Comparison of ENCODE assay signal across 13 cellular contexts in the genomic region with DNA sequence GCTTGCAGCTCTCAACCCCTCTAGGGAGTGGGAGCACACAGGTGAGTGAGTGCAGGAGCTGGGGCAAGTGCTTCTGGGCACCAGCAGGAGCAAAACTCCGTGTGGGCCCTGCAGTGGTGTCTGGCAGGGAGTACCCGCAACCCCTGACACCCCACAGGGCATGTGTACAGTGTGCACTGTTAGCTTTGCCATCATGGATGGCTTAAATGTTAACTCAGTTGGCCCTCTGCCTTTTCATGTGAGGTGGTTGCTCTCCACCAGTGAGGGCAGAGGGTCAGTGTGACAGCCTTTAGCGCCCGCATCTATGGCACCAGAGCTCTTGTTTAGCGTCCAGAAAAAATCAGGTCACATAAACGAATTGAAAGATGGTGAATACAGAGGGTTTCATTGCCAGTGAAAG.
DNase-seq lines count a peak whose midpoint lies in the region; TF ChIP-seq lines count a peak whose summit lies in the region.
"Had no signal": no experiment of that assay in that cellular context is flagged by ENCODE, and none has a peak within 500 bp of the region (broad histone marks: within the 10 kb centered on the region; RNA-seq: fewer than 3 reads in every experiment).

No MANE protein-coding gene starts in this region.

- no peaks in the 10 kb centered on the region for H3F3A ChIP-seq in OCI-LY1 (ENCODE audit: insufficient read depth, low read length)

- H3K36me3 ChIP-seq in Karpas-422 (ENCODE audit: insufficient read depth, low read length) (peaks cover 21% of the 10 kb centered on the region), OCI-LY1 (ENCODE audit: insufficient read depth, low read length) (no peaks in the 10 kb centered on the region), esophagus muscularis mucosa (peaks cover 0 to 45% (median 26%) of the 10 kb centered on the region in 4 donors)

- H3K9me3 Mint-ChIP-seq in immature natural killer cell = peaks cover 0 to 4% (median 0%) of the 10 kb centered on the region in 6 donors

- peak overlapping the region; percentile 57 for H3K9ac ChIP-seq in Karpas-422 (ENCODE audit: low read length)
- H3K9ac ChIP-seq in OCI-LY1 (ENCODE audit: low read length) = no peak overlapping the region

- no peak for TF ChIP-seq EP300 in esophagus muscularis mucosa (IDR thresholded peaks at IDR 0.05)

- H3K9me3 ChIP-seq in Karpas-422 (ENCODE audit: low read length) (peaks cover 7% of the 10 kb centered on the region; the same call in 1 of the 2 replicates), OCI-LY1 (ENCODE audit: low read length) (peaks cover 3% of the 10 kb centered on the region; the same call in 1 of the 2 replicates), esophagus muscularis mucosa (no peaks in the 10 kb centered on the region)

- H3K27me3 ChIP-seq in Karpas-422 (ENCODE audit: low read length) = no peaks in the 10 kb centered on the region
- no peaks in the 10 kb centered on the region for H3K27me3 ChIP-seq in OCI-LY1 (ENCODE audit: insufficient read depth, low read length)
- no peaks in the 10 kb centered on the region for H3K27me3 ChIP-seq in esophagus muscularis mucosa

- H3K4me2 ChIP-seq in Karpas-422 (ENCODE audit: low read depth, low read length, poor library complexity, severe bottlenecking) = peak overlapping the region; percentile 81
- H3K4me2 ChIP-seq in OCI-LY1 (ENCODE audit: low read length) = no peak overlapping the region
- H3K4me2 ChIP-seq: GM23338 had no signal

- H3K9me2 ChIP-seq in Karpas-422 (replicated peaks; ENCODE audit: insufficient read depth, low read length) (no peaks in the 10 kb centered on the region), OCI-LY1 (ENCODE audit: low read depth, low read length) (no peaks in the 10 kb centered on the region)

- H3K4me1 ChIP-seq in Karpas-422 (ENCODE audit: low read length) (peaks cover 58% of the 10 kb centered on the region), OCI-LY1 (ENCODE audit: insufficient read depth, low read length, severe bottlenecking) (peaks cover 38% of the 10 kb centered on the region), esophagus muscularis mucosa (no peaks in the 10 kb centered on the region)

- no peaks in the 10 kb centered on the region for H3K36me3 Mint-ChIP-seq in immature natural killer cell
- H3K36me3 Mint-ChIP-seq: CD4-positive, alpha-beta memory T cell had no signal

- intact Hi-C loops in esophagus muscularis mucosa (cut with DNase I) = no loop called here

- WGBS in esophagus muscularis mucosa = 91% methylated on average over 6 of the region's 6 CpGs

- H3K4me3 Mint-ChIP-seq in immature natural killer cell = no peak overlapping the region
- H3K4me3 Mint-ChIP-seq: CD4-positive, alpha-beta memory T cell; GM23338; H9 had no signal

- H3K27ac Mint-ChIP-seq in immature natural killer cell = no peak overlapping the region
- H3K27ac Mint-ChIP-seq: CD4-positive, alpha-beta memory T cell; GM23338; H9 had no signal

- TF ChIP-seq POLR2A in esophagus muscularis mucosa (IDR thresholded peaks at IDR 0.05; ENCODE audit: low read depth) = no peak

- no peaks in the 10 kb centered on the region for H3K79me2 ChIP-seq in Karpas-422 (ENCODE audit: low read length)
- H3K79me2 ChIP-seq in OCI-LY1 (ENCODE audit: insufficient read depth, low read length) = no peaks in the 10 kb centered on the region

- TF ChIP-seq CTCF in OCI-LY1 (IDR thresholded peaks at IDR 0.05; ENCODE audit: low read length) (no peak), esophagus muscularis mucosa (IDR thresholded peaks at IDR 0.05) (no peak)

- in situ Hi-C loops in KBM-7 (cut with MboI; ENCODE audit: low pct_unique_long_range_greater_than_20kb, low sequenced_read_pairs) = no loop called here

- no peaks in the 10 kb centered on the region for H4K20me1 ChIP-seq in Karpas-422 (ENCODE audit: insufficient read depth, low read depth, low read length)
- H4K20me1 ChIP-seq in OCI-LY1 (ENCODE audit: insufficient read depth, low read length) = no peaks in the 10 kb centered on the region

- H3K27ac ChIP-seq in Karpas-422 (ENCODE audit: low read length) = peak overlapping the region; percentile 99
- peak overlapping the region; percentile 77 for H3K27ac ChIP-seq in OCI-LY1 (ENCODE audit: low read depth, low read length, poor library complexity, severe bottlenecking)
- no peak overlapping the region for H3K27ac ChIP-seq in esophagus muscularis mucosa (replicated peaks in 1 of 4)

- H3K27me3 Mint-ChIP-seq in immature natural killer cell (ENCODE audit: low read depth in 3 of 3) = peaks cover 0 to 7% (median 1%) of the 10 kb centered on the region in 3 donors

- no peak for DNase-seq in Karpas-422
- peak; percentile 26 for DNase-seq in esophagus muscularis mucosa (ENCODE audit: extremely low spot score)
- no peak for DNase-seq in KBM-7
- DNase-seq in immature natural killer cell = no peak
- no peak for DNase-seq in NCI-H226
- DNase-seq: C1 segment of cervical spinal cord; Calu3; CD4-positive, alpha-beta memory T cell; COR-L47; DMS53; H9 had no signal

- no peak overlapping the region for H2AFZ ChIP-seq in Karpas-422 (ENCODE audit: low read length)
- no peak overlapping the region for H2AFZ ChIP-seq in OCI-LY1 (ENCODE audit: low read length)
- H2AFZ ChIP-seq: GM23338 had no signal

- H3K4me3 ChIP-seq in Karpas-422 (ENCODE audit: low read length) (peak overlapping the region; percentile 50), OCI-LY1 (ENCODE audit: low read depth, low read length, poor library complexity, severe bottlenecking) (no peak overlapping the region), esophagus muscularis mucosa (no peak overlapping the region)
- H3K4me3 ChIP-seq: GM23338 had no signal

- no peaks in the 10 kb centered on the region for H3K4me1 Mint-ChIP-seq in immature natural killer cell
- H3K4me1 Mint-ChIP-seq: CD4-positive, alpha-beta memory T cell had no signal

Comparison
In these comparisons a context has a peak if more than half of its experiments do, and no peak if none do; other contexts are left out.
1. H3K27ac ChIP-seq: peak in Karpas-422 (single experiment) and OCI-LY1 (single experiment); none in esophagus muscularis mucosa (0 of 4).